ENCODE assay signal across 1 cellular context in genomic region chr4:5971077-5971447, GRCh38.
TF ChIP-seq lines count a peak whose summit lies in the region.

No MANE protein-coding gene starts in this region.

TF ChIP-seq in HEK293, 187 proteins besides CTCF, POLR2A, EP300 and RAD21:
- TF ChIP-seq KLF10 (tag by site-specific recombination; IDR thresholded peaks at IDR 0.05) (0 out of 2 replicates have a peak, but pooled peaks have one; percentile 26), ZNF580 (tag by site-specific recombination; IDR thresholded peaks at IDR 0.05) (no peak)
